33 cellular contexts compared by ENCODE assay signal in the genomic region with DNA sequence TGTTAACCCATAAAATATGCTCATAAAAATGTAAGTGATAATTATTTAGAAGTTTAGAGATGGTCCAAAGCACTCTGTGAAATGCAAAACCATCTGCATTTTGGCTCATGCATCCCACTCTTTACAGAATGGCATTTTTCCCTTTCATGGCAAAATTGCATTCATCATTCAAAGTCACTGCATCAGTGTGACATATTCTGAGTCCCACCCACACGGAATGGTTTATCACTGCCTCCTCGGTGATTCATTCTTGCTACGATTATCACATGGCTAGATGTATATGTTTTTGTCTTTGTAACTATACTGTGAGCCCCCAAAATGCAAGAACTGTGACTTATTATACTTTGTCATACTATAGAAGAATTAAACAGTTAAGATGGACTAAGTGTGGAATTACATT.
"Had no signal": no experiment of that assay in that cellular context is flagged by ENCODE, and none has a peak within 500 bp of the region (broad histone marks: within the 10 kb centered on the region; RNA-seq: fewer than 3 reads in every experiment).

No MANE protein-coding gene starts in this region.

- H3K4me3 ChIP-seq: adrenal gland, ascending aorta, body of pancreas, breast epithelium, cardiac muscle cell had no signal

- H3K27ac ChIP-seq: adrenal gland, ascending aorta, body of pancreas, brain microvascular endothelial cell, breast epithelium, cardiac muscle cell had no signal

- H3K9me3 ChIP-seq: adrenal gland, ascending aorta, body of pancreas had no signal

- DNase-seq: activated effector memory CD4-positive, alpha-beta T cell treated with anti-CD3 and anti-CD28 coated beads, Interleukin-2, amount 50 U/mL, for 16 hours; activated effector memory CD4-positive, alpha-beta T cell treated with Interleukin-2 at 50 U/mL for 16 hours; activated gamma-delta T cell; activated gamma-delta T cell treated with Interleukin-2 at 50 U/mL for 16 hours; activated naive CD4-positive, alpha-beta T cell; activated naive CD4-positive, alpha-beta T cell treated with anti-CD3 and anti-CD28 coated beads for 36 hours; activated naive CD4-positive, alpha-beta T cell treated with anti-CD3 and anti-CD28 coated beads, Interleukin-2, amount 10 ng/mL, durations not matched to agents 7 days and 5 days; activated naive CD4-positive, alpha-beta T cell treated with anti-CD3 and anti-CD28 coated beads, Interleukin-2, amount 50 U/mL, for 16 hours; activated naive CD4-positive, alpha-beta T cell treated with Interleukin-2 at 50 U/mL for 16 hours; activated naive CD8-positive, alpha-beta T cell treated with anti-CD3 and anti-CD28 coated beads for 36 hours; activated naive CD8-positive, alpha-beta T cell treated with anti-CD3 and anti-CD28 coated beads, Interleukin-2, amount 10 ng/mL, durations not matched to agents 7 days and 5 days; activated naive CD8-positive, alpha-beta T cell treated with anti-CD3 and anti-CD28 coated beads, Interleukin-2, amount 50 U/mL, for 24 hours; activated T-cell treated with anti-CD3 and anti-CD28 coated beads, Interleukin-2, amount 50 U/mL, for 1 hour; activated T-cell treated with anti-CD3 and anti-CD28 coated beads, Interleukin-2, amount 50 U/mL, for 24 hours; activated T-cell treated with anti-CD3 and anti-CD28 coated beads, Interleukin-2, amount 50 U/mL, for 4 hours; activated T-cell treated with anti-CD3 and anti-CD28 coated beads, Interleukin-2, amount 50 U/mL, for 48 hours; activated T-cell treated with anti-CD3 and anti-CD28 coated beads, Interleukin-2, amount 50 U/mL, for 72 hours; adrenal gland; amniotic stem cell; amygdala; anterior cingulate cortex; aorta; body of pancreas; brain microvascular endothelial cell; central memory CD4-positive, alpha-beta T cell; cerebellar nuclear complex had no signal

- FAIRE-seq: astrocyte, bronchial epithelial cell had no signal

- H3K4me1 ChIP-seq: adrenal gland, ascending aorta, breast epithelium had no signal

- H3K27me3 ChIP-seq: adrenal gland, ascending aorta, body of pancreas, brain microvascular endothelial cell, breast epithelium, cardiac muscle cell had no signal

- H3K36me3 ChIP-seq: adrenal gland, ascending aorta, brain microvascular endothelial cell, breast epithelium, cardiac muscle cell had no signal

- ATAC-seq: activated naive CD4-positive, alpha-beta T cell treated with anti-CD3 and anti-CD28 coated beads, Interleukin-2, amount 50 U/mL, for 72 hours; activated naive CD8-positive, alpha-beta T cell treated with anti-CD3 and anti-CD28 coated beads, Interleukin-2, amount 50 U/mL, for 24 hours; activated T-cell treated with anti-CD3 and anti-CD28 coated beads, Interleukin-2, amount 50 U/mL, for 4 hours; activated T-cell treated with anti-CD3 and anti-CD28 coated beads, Interleukin-2, amount 50 U/mL, for 72 hours; activated T-helper 17 cell treated with anti-CD3 and anti-CD28 coated beads, Interleukin-2, amount 50 U/mL, for 72 hours; body of pancreas had no signal
